ENCODE assay signal across 15 cellular contexts in the genomic region with DNA sequence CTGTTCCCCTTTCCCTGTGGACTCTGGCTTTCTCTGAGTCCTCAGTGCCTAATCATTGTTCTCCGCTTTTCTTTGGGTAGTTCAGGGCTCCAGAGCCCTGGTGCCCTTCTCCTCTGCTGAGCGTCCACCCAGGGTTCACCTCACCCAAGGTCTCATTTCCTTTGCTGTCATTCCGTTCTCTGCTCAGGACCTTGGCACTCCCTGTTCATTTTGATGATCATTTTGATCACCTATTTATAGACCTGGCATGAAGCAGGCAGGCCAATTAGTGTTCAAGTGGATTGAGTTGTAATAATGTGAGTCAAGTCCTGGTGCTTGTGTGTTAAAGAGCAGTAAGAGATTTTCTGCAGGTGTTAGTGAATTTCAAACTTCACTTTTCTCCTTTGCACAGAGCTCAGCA. TPM values are rescaled to one million over a fixed set of nuclear protein-coding genes. Genes with fewer than 3 reads are reported as not detected.
DNase-seq lines count a peak whose midpoint lies in the region; ATAC-seq, FAIRE-seq and TF ChIP-seq lines count a peak whose summit lies in the region.
"Had no signal": no experiment of that assay in that cellular context is flagged by ENCODE, and none has a peak within 500 bp of the region (broad histone marks: within the 10 kb centered on the region; RNA-seq: fewer than 3 reads in every experiment).

No MANE protein-coding gene starts in this region.

- peaks cover 5% of the 10 kb centered on the region for H3K27me3 Mint-ChIP-seq in brain

- peak in 2 of 4 donors; percentile 2 to 4 for ATAC-seq in heart left ventricle
- ATAC-seq in Right ventricle myocardium inferior, result no peak

- H3K4me1 ChIP-seq in heart left ventricle (peaks cover 14 to 69% (median 53%) of the 10 kb centered on the region in 12 donors), mucosa of rectum (ENCODE audit: control insufficient read depth in 2 of 2, insufficient read depth in 2 of 2, low read length in 2 of 2) (peaks cover 44 to 45% of the 10 kb centered on the region in 2 donors), uterus (peaks cover 14 to 19% of the 10 kb centered on the region in 2 donors)

- H3K4me3 Mint-ChIP-seq in brain, result peak overlapping the region; percentile 86 to 97 (median 96)

- peaks cover 0 to 6% (median 0%) of the 10 kb centered on the region in 5 experiments for H3K9me3 Mint-ChIP-seq in brain
- H3K9me3 Mint-ChIP-seq: activated T-helper 1 cell treated with anti-CD3 and anti-CD28 coated beads, Interleukin-12 subunit alpha, Interleukin-12 subunit beta, Interleukin-2, Interleukin-4 antibody, amounts not matched to agents 30 ng/mL and 10 ng/mL and 1 ng/mL, durations not matched to agents 14 hours and 24 hours and 36 hours had no signal

- H3K27ac ChIP-seq in heart left ventricle (peak overlapping the region in 11 of 12 donors; percentile 89 to 97 (median 95)), mucosa of rectum (ENCODE audit: low read depth in 2 of 2, low read length in 2 of 2) (peak overlapping the region in 1 of 2 donors; percentile 94), uterus (peak overlapping the region; percentile 98 to 99)

- FAIRE-seq in urothelium cell line (lab: Jason Lieb, UNC), result no peak
- FAIRE-seq in D721Med (lab: Jason Lieb, UNC), result no peak
- FAIRE-seq: GM18507 had no signal

- peak overlapping the region in 1 of 2 donors; percentile 88 for H3K9ac ChIP-seq in mucosa of rectum (ENCODE audit: low read depth in 1 of 2, low read length in 2 of 2)

- H3K27me3 ChIP-seq in heart left ventricle (no peaks in the 10 kb centered on the region), mucosa of rectum (ENCODE audit: control insufficient read depth in 2 of 2, insufficient read depth in 2 of 2, low read length in 2 of 2) (no peaks in the 10 kb centered on the region), uterus (no peaks in the 10 kb centered on the region)

- DNase-seq in heart left ventricle, result no peak
- DNase-seq in Right ventricle myocardium inferior (ENCODE audit: missing footprints), result no peak
- no peak for DNase-seq in uterus
- no peak for DNase-seq in urothelium cell line (ENCODE audit: low spot score)
- DNase-seq in D721Med (ENCODE audit: insufficient read length, low spot score), result no peak
- DNase-seq in SIG-M5 (lab: John Stamatoyannopoulos, UW), result no peak
- DNase-seq: effector memory CD4-positive, alpha-beta T cell; H9; NCI-H2227 treated with DMSO at 0.1 percent for 48 hours; stimulated activated CD4-positive, alpha-beta T cell treated with anti-CD3 and anti-CD28 coated beads, Interleukin-2, amount 100 ng/mL, for 24 hours had no signal

- peaks cover 4% of the 10 kb centered on the region for H3K36me3 Mint-ChIP-seq in brain

- no peak for TF ChIP-seq CTCF in heart left ventricle (IDR thresholded peaks at IDR 0.05)
- no peak for TF ChIP-seq CTCF in brain (conservative IDR thresholded peaks at IDR 0.05)
- no peak for TF ChIP-seq CTCF in uterus (IDR thresholded peaks at IDR 0.05)
- no peak for TF ChIP-seq CTCF in D721Med (IDR thresholded peaks at IDR 0.05; ENCODE audit: insufficient read depth, missing control alignments)

- intact Hi-C loops in heart left ventricle (cut with DNase I) (loop anchor here in 7 of 10 donors (2.0 to 10.0 kb wide), 8 partner anchors 34 to 122 kb away; no protein-coding TSS in a partner anchor), Right ventricle myocardium inferior (cut with DNase I) (loop anchor here (5.0 kb wide), 2 partner anchors 36 to 51 kb away; no protein-coding TSS in a partner anchor), uterus (cut with DNase I; ENCODE audit: low total_unique reads) (no loop called here)

- peaks cover 9% of the 10 kb centered on the region for H3K4me1 Mint-ChIP-seq in brain

- no peaks in the 10 kb centered on the region for H3K36me3 ChIP-seq in heart left ventricle
- H3K36me3 ChIP-seq in mucosa of rectum (ENCODE audit: control insufficient read depth in 2 of 2, insufficient read depth in 2 of 2, low read length in 2 of 2), result no peaks in the 10 kb centered on the region
- no peaks in the 10 kb centered on the region for H3K36me3 ChIP-seq in uterus

- H3K4me3 ChIP-seq in heart left ventricle, result peak overlapping the region in 6 of 12 donors; percentile 5 to 93 (median 55)
- peak overlapping the region; percentile 19 to 83 for H3K4me3 ChIP-seq in mucosa of rectum (ENCODE audit: low read length in 2 of 2)
- no peak overlapping the region for H3K4me3 ChIP-seq in uterus
- H3K4me3 ChIP-seq: lung had no signal

- TF ChIP-seq POLR2A in heart left ventricle (IDR thresholded peaks at IDR 0.05) (no peak), uterus (IDR thresholded peaks at IDR 0.05) (no peak)

- H3K9me3 ChIP-seq in heart left ventricle (no peaks in the 10 kb centered on the region), mucosa of rectum (ENCODE audit: control insufficient read depth in 2 of 2, low read length in 2 of 2) (no peaks in the 10 kb centered on the region), uterus (no peaks in the 10 kb centered on the region)

- H3K27ac Mint-ChIP-seq in brain, result peak overlapping the region in 3 of 5 experiments; percentile 97 to 99 (median 97)
- H3K27ac Mint-ChIP-seq: activated T-helper 1 cell treated with anti-CD3 and anti-CD28 coated beads, Interleukin-12 subunit alpha, Interleukin-12 subunit beta, Interleukin-2, Interleukin-4 antibody, amounts not matched to agents 30 ng/mL and 10 ng/mL and 1 ng/mL, durations not matched to agents 14 hours and 24 hours and 36 hours; H9 had no signal

- WGBS in heart left ventricle, 4 donors, result 46 to 55% (median 48%) methylated on average over 3 of the region's 3 CpGs

RNA-seq across cellular contexts. Expression of a gene that starts 3.6 kb away (rescaled TPM):
- total RNA-seq in heart left ventricle (10 to 100 TPM; 45.4 to 99.1 (median 63.2) TPM), Right ventricle myocardium inferior (56.9 TPM), uterus (100 to 1,000 TPM in 3 of 4 donors, 10 to 100 TPM in 1; 93.5 to 234 (median 207) TPM)
- polyA plus RNA-seq in heart left ventricle (10 to 100 TPM; 35.2 to 50.9 TPM), brain (ENCODE audit: insufficient read depth, low read depth, low replicate concordance) (47.4 TPM)

Comparison
In these comparisons a context has a peak if more than half of its experiments do, and no peak if none do; other contexts are left out.
1. H3K4me3 ChIP-seq: peak in mucosa of rectum (2 of 2); none in uterus (0 of 2).